In genomic region chr16:67128887-67129286, GRCh38 we compare ENCODE assay signal across 19 cellular contexts. TPM values are rescaled to one million over a fixed set of nuclear protein-coding genes. Genes with fewer than 3 reads are reported as not detected.
A peak's percentile ranks its signal among the peaks of the same experiment; 100 is the strongest.
DNase-seq lines count a peak whose midpoint lies in the region; ATAC-seq and TF ChIP-seq lines count a peak whose summit lies in the region.
"Had no signal": no experiment of that assay in that cellular context is flagged by ENCODE, and none has a peak within 500 bp of the region (broad histone marks: within the 10 kb centered on the region; RNA-seq: fewer than 3 reads in every experiment).

No MANE protein-coding gene starts in this region.

- no peaks in the 10 kb centered on the region for H3K27me3 ChIP-seq in dorsolateral prefrontal cortex
- H3K27me3 ChIP-seq in psoas muscle (ENCODE audit: insufficient read depth in 3 of 3, low read length in 2 of 3) = no peaks in the 10 kb centered on the region
- H3K27me3 ChIP-seq: BLaER1 had no signal

- 71 to 77% (median 77%) methylated on average over 3 of the region's 3 CpGs for WGBS in psoas muscle, 3 donors

- peaks cover 41% of the 10 kb centered on the region for H3K4me1 ChIP-seq in psoas muscle
- H3K4me1 ChIP-seq: BLaER1 had no signal

- TF ChIP-seq CTCF in dorsolateral prefrontal cortex (IDR thresholded peaks at IDR 0.05 in 54 of 56, conservative IDR thresholded peaks at IDR 0.05 in 2 of 56; ENCODE audit: low read depth in 1 of 56, partially characterized antibody in 56 of 56) (no peak), psoas muscle (IDR thresholded peaks at IDR 0.05) (no peak)

- intact Hi-C loops in dorsolateral prefrontal cortex (cut with DNase I) (no loop called here), psoas muscle (cut with DNase I) (no loop called here)

- DNase-seq in dorsolateral prefrontal cortex = no peak
- no peak for DNase-seq in psoas muscle
- DNase-seq in substantia nigra (lab: John Stamatoyannopoulos, UW) = no peak
- no peak for DNase-seq in NCI-H1105 treated with DMSO at 0.1 percent for 48 hours (lab: John Stamatoyannopoulos, UW)
- DNase-seq in NCI-H69 (lab: John Stamatoyannopoulos, UW) = no peak
- no peak for DNase-seq in putamen (ENCODE audit: low spot score)
- DNase-seq: 8988T; CD4-positive, alpha-beta memory T cell; DMS153; DMS79; GDM1; GOT3; H7; HFFc6 had no signal

- ATAC-seq in psoas muscle (peak; percentile 40 to 70 (median 60)), HG03196 (IDR thresholded peaks at IDR 0.05; ENCODE audit: unreplicated experiment) (no peak)
- ATAC-seq: HCT116 had no signal

- H3K27ac ChIP-seq in angular gyrus (ENCODE audit: low read depth, low read length) = peak overlapping the region; percentile 92
- peak overlapping the region; percentile 25 to 96 (median 89) for H3K27ac ChIP-seq in dorsolateral prefrontal cortex
- H3K27ac ChIP-seq in psoas muscle = peak overlapping the region; percentile 53
- H3K27ac ChIP-seq in substantia nigra (ENCODE audit: low read depth, low read length, poor library complexity, severe bottlenecking) = peak overlapping the region; percentile 76
- H3K27ac ChIP-seq: BLaER1 had no signal

- H3K4me3 ChIP-seq in dorsolateral prefrontal cortex (no peak overlapping the region), psoas muscle (no peak overlapping the region)
- H3K4me3 ChIP-seq: BLaER1 had no signal

- H3K36me3 ChIP-seq in psoas muscle (ENCODE audit: insufficient read depth in 1 of 2, low read depth in 1 of 2) = peaks cover 21 to 53% of the 10 kb centered on the region in 2 donors

- no peaks in the 10 kb centered on the region for H3K9me3 ChIP-seq in psoas muscle
- H3K9me3 ChIP-seq: BLaER1 had no signal

RNA-seq across cellular contexts. Expression of gene PHAF1, which starts 19.1 kb away (rescaled TPM):
- total RNA-seq in dorsolateral prefrontal cortex (10 to 100 TPM; 19.1 to 43.4 (median 33.0) TPM), psoas muscle (10 to 100 TPM; 12.2 to 19.5 (median 15.5) TPM)
- polyA plus RNA-seq in psoas muscle = 10 to 100 TPM; 12.3 to 60.4 (median 12.4) TPM

RNA-seq across cellular contexts. Expression of gene B3GNT9, which starts 21.9 kb away (rescaled TPM):
- total RNA-seq in dorsolateral prefrontal cortex = 10 to 100 TPM in 75 of 120 experiments, 1 to 10 TPM in 45; 4.8 to 23.7 (median 10.6) TPM
- 1 to 10 TPM in 3 of 4 donors, under 1 TPM in 1; 0.69 to 4.1 (median 2.3) TPM for total RNA-seq in psoas muscle
- 1 to 10 TPM in 1 of 3 donors, under 1 TPM in 2; 0.75 to 1.8 (median 0.86) TPM for polyA plus RNA-seq in psoas muscle

RNA-seq across cellular contexts. Expression of gene TRADD, which starts 30.8 kb away (rescaled TPM):
- total RNA-seq in dorsolateral prefrontal cortex = 10 to 100 TPM in 84 of 120 experiments, 1 to 10 TPM in 36; 5.6 to 19.5 (median 11.5) TPM
- 1 to 10 TPM; 3.9 to 6.7 (median 5.9) TPM for total RNA-seq in psoas muscle
- 10 to 100 TPM in 2 of 3 donors, 1 to 10 TPM in 1; 7.4 to 14.2 (median 10.7) TPM for polyA plus RNA-seq in psoas muscle

RNA-seq across cellular contexts. Expression of gene FBXL8, which starts 30.9 kb away (rescaled TPM):
- 10 to 100 TPM in 61 of 120 experiments, 1 to 10 TPM in 59; 3.8 to 25.4 (median 10.2) TPM for total RNA-seq in dorsolateral prefrontal cortex
- 1 to 10 TPM; 4.5 to 8.6 (median 5.9) TPM for total RNA-seq in psoas muscle
- 1 to 10 TPM; 5.1 to 8.0 (median 5.9) TPM for polyA plus RNA-seq in psoas muscle

RNA-seq across cellular contexts. Expression of gene HSF4, which starts 35.7 kb away (rescaled TPM):
- 100 to 1,000 TPM in 95 of 120 experiments, 10 to 100 TPM in 25; 73.3 to 206 (median 120) TPM for total RNA-seq in dorsolateral prefrontal cortex
- total RNA-seq in psoas muscle = 10 to 100 TPM; 44.3 to 97.3 (median 57.6) TPM
- 10 to 100 TPM; 15.1 to 47.8 (median 47.4) TPM for polyA plus RNA-seq in psoas muscle
- polyA plus RNA-seq: CD14-positive monocyte had no signal
